24 cellular contexts compared by ENCODE assay signal in the genomic region with DNA sequence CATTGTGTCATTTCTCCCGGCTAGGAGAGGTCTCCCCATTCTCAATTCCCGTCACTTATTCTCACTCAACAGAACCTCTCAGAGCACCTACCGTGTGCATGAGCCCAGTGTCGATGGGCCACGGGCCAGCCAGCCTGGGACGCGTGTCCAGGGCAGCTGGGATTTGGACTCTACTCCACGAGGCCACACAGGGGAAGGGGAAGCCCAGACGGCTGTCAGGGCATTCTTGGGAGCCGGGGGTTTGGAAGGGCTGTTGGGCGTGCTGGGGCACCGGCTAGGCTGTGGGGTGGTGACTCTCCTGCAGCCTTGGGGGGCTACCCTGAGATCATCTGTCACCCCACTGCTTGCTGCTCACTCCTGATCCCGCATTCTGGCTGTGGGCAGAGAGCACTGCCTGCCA.
"Had no signal": no experiment of that assay in that cellular context is flagged by ENCODE, and none has a peak within 500 bp of the region (broad histone marks: within the 10 kb centered on the region; RNA-seq: fewer than 3 reads in every experiment).

No MANE protein-coding gene starts in this region.

- H3K4me1 Mint-ChIP-seq: activated CD4-positive, alpha-beta memory T cell treated with anti-CD3 and anti-CD28 coated beads, Interleukin-2, amount 10 ng/mL, durations not matched to agents 7 days and 5 days; stimulated activated effector memory CD8-positive, alpha-beta T cell treated with anti-CD3 and anti-CD28 coated beads, Interleukin-12 subunit alpha, Interleukin-12 subunit beta, amount 100 ng/mL, for 72 hours; stimulated activated naive CD8-positive, alpha-beta T cell treated with anti-CD3 and anti-CD28 coated beads, Interleukin-15, amount 100 ng/mL, for 72 hours had no signal

- H3K9me3 ChIP-seq: heart right ventricle, lower lobe of right lung, ovary, prostate gland, tibial artery had no signal

- H3K4me3 Mint-ChIP-seq: activated CD4-positive, alpha-beta memory T cell treated with anti-CD3 and anti-CD28 coated beads, Interleukin-2, amount 10 ng/mL, durations not matched to agents 7 days and 5 days; activated naive CD4-positive, alpha-beta T cell treated with anti-CD3 and anti-CD28 coated beads for 36 hours; activated T-cell treated with anti-CD3 and anti-CD28 coated beads, Interleukin-2, amount 50 U/mL, for 72 hours; naive thymus-derived CD4-positive, alpha-beta T cell; neural crest cell; stimulated activated effector memory CD8-positive, alpha-beta T cell treated with anti-CD3 and anti-CD28 coated beads, Interleukin-12 subunit alpha, Interleukin-12 subunit beta, amount 100 ng/mL, for 72 hours; stimulated activated naive CD8-positive, alpha-beta T cell treated with anti-CD3 and anti-CD28 coated beads, Interleukin-15, amount 100 ng/mL, for 72 hours; T-helper 1 cell treated with Interleukin-12 subunit alpha and Interleukin-12 subunit beta and Interleukin-4 antibody, amounts not matched to agents 30 μg/mL and 1 μg/mL, for 36 hours had no signal

- H3K27me3 ChIP-seq: heart right ventricle, ovary, tibial artery had no signal

- H3K4me3 ChIP-seq: heart right ventricle, lower lobe of right lung, ovary, prostate gland, tibial artery had no signal

- FAIRE-seq: keratinocyte, small intestine, urothelium cell line had no signal

- H3K27ac Mint-ChIP-seq: activated CD4-positive, alpha-beta memory T cell treated with anti-CD3 and anti-CD28 coated beads, Interleukin-2, amount 10 ng/mL, durations not matched to agents 7 days and 5 days; activated naive CD4-positive, alpha-beta T cell treated with anti-CD3 and anti-CD28 coated beads for 36 hours; activated T-cell treated with anti-CD3 and anti-CD28 coated beads, Interleukin-2, amount 50 U/mL, for 72 hours; naive thymus-derived CD4-positive, alpha-beta T cell; stimulated activated effector memory CD8-positive, alpha-beta T cell treated with anti-CD3 and anti-CD28 coated beads, Interleukin-12 subunit alpha, Interleukin-12 subunit beta, amount 100 ng/mL, for 72 hours; stimulated activated naive CD8-positive, alpha-beta T cell treated with anti-CD3 and anti-CD28 coated beads, Interleukin-15, amount 100 ng/mL, for 72 hours; T-helper 1 cell treated with Interleukin-12 subunit alpha and Interleukin-12 subunit beta and Interleukin-4 antibody, amounts not matched to agents 30 μg/mL and 1 μg/mL, for 36 hours had no signal

- H3K27ac ChIP-seq: epithelial cell of prostate, heart right ventricle, lower lobe of right lung, ovary, prostate gland, tibial artery had no signal

- H3K4me1 ChIP-seq: tibial artery had no signal

- DNase-seq: activated CD4-positive, alpha-beta memory T cell treated with anti-CD3 and anti-CD28 coated beads, Interleukin-2, amount 10 ng/mL, durations not matched to agents 7 days and 5 days; activated CD4-positive, alpha-beta T cell treated with anti-CD3 and anti-CD28 coated beads for 48 hours; activated CD4-positive, CD25-positive, alpha-beta regulatory T cell; activated effector memory CD4-positive, alpha-beta T cell treated with Interleukin-2 at 50 U/mL for 16 hours; activated naive CD4-positive, alpha-beta T cell treated with anti-CD3 and anti-CD28 coated beads for 36 hours; activated T-cell treated with anti-CD3 and anti-CD28 coated beads, Interleukin-2, amount 50 U/mL, for 72 hours; amygdala; cortex of kidney; heart right ventricle; left colon; lower lobe of right lung; naive thymus-derived CD4-positive, alpha-beta T cell; ovary; small intestine; stimulated activated CD4-positive, alpha-beta T cell treated with anti-CD3 and anti-CD28 coated beads, Interleukin-2, amount 100 ng/mL, for 24 hours; stimulated activated naive CD8-positive, alpha-beta T cell treated with anti-CD3 and anti-CD28 coated beads, Interleukin-15, amount 100 ng/mL, for 72 hours; tibial artery had no signal

- ATAC-seq: activated T-cell treated with anti-CD3 and anti-CD28 coated beads, Interleukin-2, amount 50 U/mL, for 72 hours; heart right ventricle; left colon; lower lobe of right lung; naive thymus-derived CD4-positive, alpha-beta T cell; stimulated activated effector memory CD8-positive, alpha-beta T cell treated with anti-CD3 and anti-CD28 coated beads, Interleukin-12 subunit alpha, Interleukin-12 subunit beta, amount 100 ng/mL, for 72 hours had no signal

- H3K9me3 Mint-ChIP-seq: activated CD4-positive, alpha-beta memory T cell treated with anti-CD3 and anti-CD28 coated beads, Interleukin-2, amount 10 ng/mL, durations not matched to agents 7 days and 5 days; activated naive CD4-positive, alpha-beta T cell treated with anti-CD3 and anti-CD28 coated beads for 36 hours; activated T-cell treated with anti-CD3 and anti-CD28 coated beads, Interleukin-2, amount 50 U/mL, for 72 hours; naive thymus-derived CD4-positive, alpha-beta T cell; neural crest cell; stimulated activated effector memory CD8-positive, alpha-beta T cell treated with anti-CD3 and anti-CD28 coated beads, Interleukin-12 subunit alpha, Interleukin-12 subunit beta, amount 100 ng/mL, for 72 hours; stimulated activated naive CD8-positive, alpha-beta T cell treated with anti-CD3 and anti-CD28 coated beads, Interleukin-15, amount 100 ng/mL, for 72 hours; T-helper 1 cell treated with Interleukin-12 subunit alpha and Interleukin-12 subunit beta and Interleukin-4 antibody, amounts not matched to agents 30 μg/mL and 1 μg/mL, for 36 hours had no signal

- H3K36me3 Mint-ChIP-seq: naive thymus-derived CD4-positive, alpha-beta T cell; stimulated activated effector memory CD8-positive, alpha-beta T cell treated with anti-CD3 and anti-CD28 coated beads, Interleukin-12 subunit alpha, Interleukin-12 subunit beta, amount 100 ng/mL, for 72 hours had no signal

- H3K36me3 ChIP-seq: heart right ventricle, lower lobe of right lung, ovary, prostate gland, tibial artery had no signal

- H3K27me3 Mint-ChIP-seq: activated CD4-positive, alpha-beta memory T cell treated with anti-CD3 and anti-CD28 coated beads, Interleukin-2, amount 10 ng/mL, durations not matched to agents 7 days and 5 days had no signal
